Comparison of ENCODE assay signal across 8 cellular contexts in genomic region chr7:105304040-105304895, GRCh38.
DNase-seq lines count a peak whose midpoint lies in the region; ATAC-seq and TF ChIP-seq lines count a peak whose summit lies in the region.

No MANE protein-coding gene starts in this region.

- no peak for TF ChIP-seq POLR2A in body of pancreas (IDR thresholded peaks at IDR 0.05)

- H3K4me1 ChIP-seq in body of pancreas (peaks cover 30% of the 10 kb centered on the region), Caco-2 (no peaks in the 10 kb centered on the region)

- CTCF ChIA-PET in Caco-2 (lab: Charles Lee): no interaction called here

- H3K27me3 Mint-ChIP-seq in naive thymus-derived CD8-positive, alpha-beta T cell: no peaks in the 10 kb centered on the region
- no peaks in the 10 kb centered on the region for H3K27me3 Mint-ChIP-seq in Caco-2 (ENCODE audit: insufficient read depth, unreplicated experiment)

- H3K36me3 ChIP-seq in body of pancreas (replicated peaks in 1 of 2; ENCODE audit: insufficient read depth in 1 of 2, low read depth in 2 of 2): no peaks in the 10 kb centered on the region
- no peaks in the 10 kb centered on the region for H3K36me3 ChIP-seq in Caco-2 (ENCODE audit: control insufficient read depth, insufficient read depth, low read length)
- H3K36me3 ChIP-seq in H7 (replicated peaks; ENCODE audit: control insufficient read depth, insufficient read depth, low read length): no peaks in the 10 kb centered on the region

- H3K27ac Mint-ChIP-seq in naive thymus-derived CD8-positive, alpha-beta T cell: peak overlapping the region in 6 of 10 donors; percentile 4 to 53 (median 34)
- H3K27ac Mint-ChIP-seq in Caco-2 (ENCODE audit: unreplicated experiment): no peak overlapping the region

- POLR2A ChIA-PET in naive thymus-derived CD8-positive, alpha-beta T cell (lab: Charles Lee): no interaction called here
- POLR2A ChIA-PET in Caco-2 (lab: Charles Lee): no interaction called here

- H3K27me3 ChIP-seq in body of pancreas: no peaks in the 10 kb centered on the region
- H3K27me3 ChIP-seq in Caco-2 (replicated peaks; ENCODE audit: control insufficient read depth, insufficient read depth, low read length): no peaks in the 10 kb centered on the region
- no peaks in the 10 kb centered on the region for H3K27me3 ChIP-seq in H7 (ENCODE audit: control insufficient read depth, insufficient read depth, low read length)

- H3K36me3 Mint-ChIP-seq in naive thymus-derived CD8-positive, alpha-beta T cell: peaks cover 0 to 12% (median 3%) of the 10 kb centered on the region in 3 donors
- H3K36me3 Mint-ChIP-seq in Caco-2 (ENCODE audit: insufficient read depth, unreplicated experiment): peaks cover 5% of the 10 kb centered on the region

- DNase-seq in AG09319 (ENCODE audit: extremely low read depth, low read depth) (peak; percentile 25), body of pancreas (no peak), Caco-2 (no peak), H7 (no peak)
- no peak for DNase-seq in naive thymus-derived CD8-positive, alpha-beta T cell
- no peak for DNase-seq in activated effector memory CD4-positive, alpha-beta T cell treated with anti-CD3 and anti-CD28 coated beads, Interleukin-2, amount 50 U/mL, for 16 hours

- ATAC-seq in GM19397 (IDR thresholded peaks at IDR 0.05; ENCODE audit: unreplicated experiment): peak; percentile 77
- ATAC-seq in HG03432 (IDR thresholded peaks at IDR 0.05; ENCODE audit: unreplicated experiment): peak; percentile 84
- ATAC-seq in body of pancreas: peak; percentile 73
- no peak for ATAC-seq in naive thymus-derived CD8-positive, alpha-beta T cell

- H3K4me1 Mint-ChIP-seq in naive thymus-derived CD8-positive, alpha-beta T cell: peaks cover 29 to 68% (median 59%) of the 10 kb centered on the region in 4 donors
- no peaks in the 10 kb centered on the region for H3K4me1 Mint-ChIP-seq in Caco-2 (ENCODE audit: low read depth, unreplicated experiment)

- WGBS in body of pancreas, 2 donors: 13 to 22% methylated on average over 5 of the region's 5 CpGs

- H3K4me3 Mint-ChIP-seq in naive thymus-derived CD8-positive, alpha-beta T cell: peak overlapping the region in 1 of 10 donors; percentile 25
- H3K4me3 Mint-ChIP-seq in Caco-2 (ENCODE audit: unreplicated experiment): no peak overlapping the region

- no peak for TF ChIP-seq CTCF in AG09319 (IDR thresholded peaks at IDR 0.05; ENCODE audit: low read depth, low read length)
- no peak for TF ChIP-seq CTCF in body of pancreas (IDR thresholded peaks at IDR 0.05)
- no peak for TF ChIP-seq CTCF in Caco-2 (IDR thresholded peaks at IDR 0.05; ENCODE audit: insufficient read depth in 1 of 2, low read depth in 1 of 2, low read length in 1 of 2, severe bottlenecking in 1 of 2, unreplicated experiment in 1 of 2)

- no peaks in the 10 kb centered on the region for H3K9me3 ChIP-seq in body of pancreas
- no peaks in the 10 kb centered on the region for H3K9me3 ChIP-seq in Caco-2

- intact Hi-C loops in body of pancreas (cut with DNase I): no loop called here
- intact Hi-C loops in Caco-2 (cut with micrococcal nuclease; ENCODE audit: unreplicated experiment): no loop called here

- no peak overlapping the region for H3K4me3 ChIP-seq in body of pancreas
- H3K4me3 ChIP-seq in Caco-2 (ENCODE audit: low read depth, low read length): no peak overlapping the region
- H3K4me3 ChIP-seq in H7 (ENCODE audit: insufficient read depth, low read depth, low read length): no peak overlapping the region

- H3K9me3 Mint-ChIP-seq in naive thymus-derived CD8-positive, alpha-beta T cell: peaks cover 0 to 2% (median 0%) of the 10 kb centered on the region in 9 donors
- no peaks in the 10 kb centered on the region for H3K9me3 Mint-ChIP-seq in Caco-2 (ENCODE audit: unreplicated experiment)

- no TSS peak for BruUV-seq in Caco-2 (replicated peaks; lab: Mats Ljungman, UMichigan)

- peak overlapping the region in 2 of 4 donors; percentile 20 to 55 for H3K27ac ChIP-seq in body of pancreas

Comparison
In these comparisons a context has a peak if more than half of its experiments do, and no peak if none do; other contexts are left out.
1. ATAC-seq: peak in GM19397 (single experiment), HG03432 (single experiment) and body of pancreas (single experiment); none in naive thymus-derived CD8-positive, alpha-beta T cell (0 of 2).